ENCODE assay signal across 8 cellular contexts in the genomic region with DNA sequence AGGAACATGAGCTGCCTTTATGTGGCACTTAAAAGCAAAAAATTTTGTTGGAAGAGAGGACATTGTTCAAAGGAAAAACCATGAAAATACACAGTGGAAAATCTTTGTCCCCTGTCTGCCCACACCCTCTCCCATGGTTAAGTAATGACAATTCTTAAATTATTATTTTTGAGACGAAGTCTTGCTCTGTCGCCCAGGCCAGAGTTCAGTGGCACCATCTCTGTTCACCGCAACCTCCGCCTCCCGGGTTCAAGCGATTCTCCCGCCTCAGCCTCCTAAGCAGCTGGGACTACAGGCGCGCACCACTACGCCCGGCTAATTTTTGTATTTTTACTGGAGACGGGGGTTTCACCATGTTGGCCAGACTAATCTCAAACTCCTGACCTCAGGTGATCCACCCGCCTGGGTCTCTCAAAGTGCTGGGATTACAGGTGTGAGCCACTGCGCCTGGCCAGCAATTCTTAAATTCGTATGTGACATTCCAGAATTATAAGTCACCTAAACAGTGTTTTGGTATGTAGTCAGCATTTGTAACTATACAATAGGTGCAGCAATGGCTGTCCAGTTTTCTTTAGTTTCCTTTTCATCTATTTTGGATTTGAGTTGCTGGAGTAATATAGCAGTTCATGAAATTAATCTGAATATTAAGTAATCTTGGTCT. TPM values are rescaled to one million over a fixed set of nuclear protein-coding genes. Genes with fewer than 3 reads are reported as not detected.
DNase-seq lines count a peak whose midpoint lies in the region; ATAC-seq and TF ChIP-seq lines count a peak whose summit lies in the region.

No MANE protein-coding gene starts in this region.

- peak overlapping the region; percentile 90 for H3K27ac Mint-ChIP-seq in HFFc6
- H3K27ac Mint-ChIP-seq in activated CD8-positive, alpha-beta T cell treated with anti-CD3 and anti-CD28 coated beads, Interleukin-2, amount 10 ng/mL, durations not matched to agents 7 days and 5 days = peak overlapping the region; percentile 86
- H3K27ac Mint-ChIP-seq in stimulated activated naive CD8-positive, alpha-beta T cell treated with anti-CD3 and anti-CD28 coated beads, Interleukin-15, amount 100 ng/mL, for 72 hours = peak overlapping the region; percentile 92 to 97

- peak overlapping the region; percentile 93 for H3K27ac ChIP-seq in iPS-18a (ENCODE audit: low read length)

- no peak for ATAC-seq in activated CD8-positive, alpha-beta T cell treated with anti-CD3 and anti-CD28 coated beads, Interleukin-2, amount 10 ng/mL, durations not matched to agents 7 days and 5 days
- no peak for ATAC-seq in stimulated activated naive CD8-positive, alpha-beta T cell treated with anti-CD3 and anti-CD28 coated beads, Interleukin-15, amount 100 ng/mL, for 72 hours

- H3K9me3 Mint-ChIP-seq in HFFc6 = no peaks in the 10 kb centered on the region
- no peaks in the 10 kb centered on the region for H3K9me3 Mint-ChIP-seq in activated CD8-positive, alpha-beta T cell treated with anti-CD3 and anti-CD28 coated beads, Interleukin-2, amount 10 ng/mL, durations not matched to agents 7 days and 5 days (ENCODE audit: insufficient read depth)
- peaks cover 5 to 7% of the 10 kb centered on the region in 2 donors for H3K9me3 Mint-ChIP-seq in stimulated activated naive CD8-positive, alpha-beta T cell treated with anti-CD3 and anti-CD28 coated beads, Interleukin-15, amount 100 ng/mL, for 72 hours

- peak overlapping the region; percentile 87 for H3K9ac ChIP-seq in iPS-18a (ENCODE audit: low read length)

- DNase-seq in HFFc6 (no peak), HuH-7 (ENCODE audit: low spot score) (no peak), DMS 273 treated with DMSO at 0.1 percent for 48 hours (lab: John Stamatoyannopoulos, UW) (no peak), NCI-H187 treated with DMSO at 0.1 percent for 48 hours (lab: John Stamatoyannopoulos, UW) (no peak), NCI-H2029 treated with DMSO at 0.1 percent for 48 hours (lab: John Stamatoyannopoulos, UW) (no peak)
- no peak for DNase-seq in activated CD8-positive, alpha-beta T cell treated with anti-CD3 and anti-CD28 coated beads, Interleukin-2, amount 10 ng/mL, durations not matched to agents 7 days and 5 days
- no peak for DNase-seq in stimulated activated naive CD8-positive, alpha-beta T cell treated with anti-CD3 and anti-CD28 coated beads, Interleukin-15, amount 100 ng/mL, for 72 hours

- peaks cover 35% of the 10 kb centered on the region for H3K4me1 Mint-ChIP-seq in HFFc6 (ENCODE audit: low read depth)
- H3K4me1 Mint-ChIP-seq in activated CD8-positive, alpha-beta T cell treated with anti-CD3 and anti-CD28 coated beads, Interleukin-2, amount 10 ng/mL, durations not matched to agents 7 days and 5 days (ENCODE audit: low read depth) = peaks cover 47% of the 10 kb centered on the region
- peaks cover 32% of the 10 kb centered on the region for H3K4me1 Mint-ChIP-seq in stimulated activated naive CD8-positive, alpha-beta T cell treated with anti-CD3 and anti-CD28 coated beads, Interleukin-15, amount 100 ng/mL, for 72 hours

- H3K4me3 ChIP-seq in iPS-18a (ENCODE audit: low read length) = peak overlapping the region; percentile 80

- peaks cover 10% of the 10 kb centered on the region for H3K4me1 ChIP-seq in iPS-18a (ENCODE audit: control insufficient read depth, low read depth, low read length)

- H3K36me3 Mint-ChIP-seq in HFFc6 (ENCODE audit: low read depth) = peaks cover 19% of the 10 kb centered on the region
- peaks cover 32% of the 10 kb centered on the region for H3K36me3 Mint-ChIP-seq in activated CD8-positive, alpha-beta T cell treated with anti-CD3 and anti-CD28 coated beads, Interleukin-2, amount 10 ng/mL, durations not matched to agents 7 days and 5 days (ENCODE audit: low read depth)

- TF ChIP-seq CTCF in HFFc6 (IDR thresholded peaks at IDR 0.05) = no peak

- peak overlapping the region; percentile 99 for H3K4me3 Mint-ChIP-seq in HFFc6
- peak overlapping the region; percentile 90 for H3K4me3 Mint-ChIP-seq in activated CD8-positive, alpha-beta T cell treated with anti-CD3 and anti-CD28 coated beads, Interleukin-2, amount 10 ng/mL, durations not matched to agents 7 days and 5 days
- H3K4me3 Mint-ChIP-seq in stimulated activated naive CD8-positive, alpha-beta T cell treated with anti-CD3 and anti-CD28 coated beads, Interleukin-15, amount 100 ng/mL, for 72 hours = peak overlapping the region; percentile 91 to 96

- POLR2A ChIA-PET in activated CD8-positive, alpha-beta T cell treated with anti-CD3 and anti-CD28 coated beads, Interleukin-2, amount 10 ng/mL, durations not matched to agents 7 days and 5 days (lab: Charles Lee) = interaction anchor here (1.4 to 3.8 kb wide), 3 partner anchors 76 to 80 kb away, joined by 3 to 23 read pairs (median 6); a partner anchor contains a TSS

- no peaks in the 10 kb centered on the region for H3K27me3 ChIP-seq in iPS-18a (ENCODE audit: control insufficient read depth, insufficient read depth, low read length)

- H3K9me3 ChIP-seq in iPS-18a (ENCODE audit: control insufficient read depth, low read depth, low read length) = no peaks in the 10 kb centered on the region

- H3K36me3 ChIP-seq in iPS-18a (ENCODE audit: control insufficient read depth, low read depth, low read length) = peaks cover 10% of the 10 kb centered on the region

- CTCF ChIA-PET in activated CD8-positive, alpha-beta T cell treated with anti-CD3 and anti-CD28 coated beads, Interleukin-2, amount 10 ng/mL, durations not matched to agents 7 days and 5 days (lab: Charles Lee) = interaction anchor here (1.1 kb wide), 1 partner anchor 13 kb away, joined by 4 read pairs; no protein-coding TSS in a partner anchor

- peaks cover 4% of the 10 kb centered on the region for H3K27me3 Mint-ChIP-seq in HFFc6 (ENCODE audit: insufficient read depth)
- H3K27me3 Mint-ChIP-seq in activated CD8-positive, alpha-beta T cell treated with anti-CD3 and anti-CD28 coated beads, Interleukin-2, amount 10 ng/mL, durations not matched to agents 7 days and 5 days (ENCODE audit: low read depth) = no peaks in the 10 kb centered on the region
- no peaks in the 10 kb centered on the region for H3K27me3 Mint-ChIP-seq in stimulated activated naive CD8-positive, alpha-beta T cell treated with anti-CD3 and anti-CD28 coated beads, Interleukin-15, amount 100 ng/mL, for 72 hours

RNA-seq across cellular contexts. Expression of a gene that starts 0.6 kb away (rescaled TPM):
- 100 to 1,000 TPM; 279 to 334 (median 307) TPM for total RNA-seq in HFFc6 (2021; fragmentation: NEBNext Ultra II Directional; extraction: Animal tissue kit (Norgen Biotek cat#: 25700))
- total RNA-seq in activated CD8-positive, alpha-beta T cell treated with anti-CD3 and anti-CD28 coated beads, Interleukin-2, amount 10 ng/mL, durations not matched to agents 7 days and 5 days = 100 to 1,000 TPM; 122 to 130 TPM
